ENCODE assay signal across 13 cellular contexts in the genomic region with DNA sequence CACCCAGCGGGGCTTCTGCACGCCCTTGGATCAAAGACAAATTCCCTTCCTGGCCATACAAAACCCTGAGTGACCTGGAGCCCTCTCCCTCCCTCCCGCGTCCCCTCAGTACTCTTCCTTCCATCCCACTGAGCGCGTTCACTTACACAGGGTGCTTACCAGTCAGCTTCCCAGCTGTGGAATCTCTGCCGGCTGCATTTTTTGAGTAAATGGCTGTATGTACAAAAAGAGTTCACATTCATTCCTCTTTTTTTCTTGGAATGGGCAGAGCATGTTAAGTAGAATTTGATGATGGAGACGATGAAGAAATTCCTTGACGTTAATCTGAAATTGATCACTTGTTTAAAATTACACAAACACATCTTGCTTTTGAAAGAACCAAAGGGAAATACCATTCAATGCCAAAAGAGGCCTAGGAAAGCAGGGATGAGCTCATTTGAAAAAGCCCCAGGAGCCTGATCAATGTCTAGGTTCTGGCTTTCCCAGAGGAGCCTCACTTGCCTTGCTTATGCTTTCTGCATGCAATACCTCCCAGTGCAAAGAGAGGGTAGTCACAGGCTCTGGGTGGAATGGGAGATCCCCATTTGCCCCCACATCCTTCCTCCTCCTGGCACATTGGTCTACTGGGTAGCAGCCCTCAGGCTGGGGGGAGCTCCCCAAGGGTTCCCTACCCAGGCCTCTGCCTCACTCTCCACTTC. TPM values are rescaled to one million over a fixed set of nuclear protein-coding genes. Genes with fewer than 3 reads are reported as not detected.
DNase-seq lines count a peak whose midpoint lies in the region; ATAC-seq and TF ChIP-seq lines count a peak whose summit lies in the region.
"Had no signal": no experiment of that assay in that cellular context is flagged by ENCODE, and none has a peak within 500 bp of the region (broad histone marks: within the 10 kb centered on the region; RNA-seq: fewer than 3 reads in every experiment).

No MANE protein-coding gene starts in this region.

- no peaks in the 10 kb centered on the region for H3K36me3 ChIP-seq in esophagus squamous epithelium
- H3K36me3 ChIP-seq: pancreas had no signal

- POLR2A ChIA-PET in MCF 10A (lab: Yijun Ruan, JAX), result no interaction called here

- peaks cover 0 to 24% (median 3%) of the 10 kb centered on the region in 3 donors for H3K4me1 ChIP-seq in esophagus squamous epithelium
- H3K4me1 ChIP-seq: pancreas had no signal

- ATAC-seq in activated naive CD8-positive, alpha-beta T cell treated with anti-CD3 and anti-CD28 coated beads, Interleukin-2, amount 50 U/mL, for 24 hours, result peak; percentile 68
- peak; percentile 50 to 88 (median 56) for ATAC-seq in natural killer cell
- no peak for ATAC-seq in HG02938 (IDR thresholded peaks at IDR 0.05; ENCODE audit: unreplicated experiment)
- ATAC-seq in GM19397 (IDR thresholded peaks at IDR 0.05; ENCODE audit: unreplicated experiment), result no peak

- TF ChIP-seq CTCF in esophagus squamous epithelium (IDR thresholded peaks at IDR 0.05) (no peak), natural killer cell (IDR thresholded peaks at IDR 0.05) (no peak), MCF 10A (IDR thresholded peaks at IDR 0.05; ENCODE audit: unreplicated experiment) (no peak)

- no peaks in the 10 kb centered on the region for H3K9me3 Mint-ChIP-seq in activated naive CD8-positive, alpha-beta T cell treated with anti-CD3 and anti-CD28 coated beads, Interleukin-2, amount 50 U/mL, for 24 hours
- H3K9me3 Mint-ChIP-seq in activated naive CD8-positive, alpha-beta T cell treated with anti-CD3 and anti-CD28 coated beads for 36 hours, result no peaks in the 10 kb centered on the region
- H3K9me3 Mint-ChIP-seq in natural killer cell, result no peaks in the 10 kb centered on the region
- H3K9me3 Mint-ChIP-seq in MCF 10A (ENCODE audit: unreplicated experiment), result no peaks in the 10 kb centered on the region

- H3K4me3 Mint-ChIP-seq in activated naive CD8-positive, alpha-beta T cell treated with anti-CD3 and anti-CD28 coated beads, Interleukin-2, amount 50 U/mL, for 24 hours, result no peak overlapping the region
- H3K4me3 Mint-ChIP-seq in activated naive CD8-positive, alpha-beta T cell treated with anti-CD3 and anti-CD28 coated beads for 36 hours, result no peak overlapping the region
- H3K4me3 Mint-ChIP-seq in natural killer cell, result no peak overlapping the region
- H3K4me3 Mint-ChIP-seq in MCF 10A (ENCODE audit: unreplicated experiment), result no peak overlapping the region

- no peak overlapping the region for H3K27ac Mint-ChIP-seq in activated naive CD8-positive, alpha-beta T cell treated with anti-CD3 and anti-CD28 coated beads, Interleukin-2, amount 50 U/mL, for 24 hours
- H3K27ac Mint-ChIP-seq in activated naive CD8-positive, alpha-beta T cell treated with anti-CD3 and anti-CD28 coated beads for 36 hours, result no peak overlapping the region
- no peak overlapping the region for H3K27ac Mint-ChIP-seq in natural killer cell
- H3K27ac Mint-ChIP-seq in MCF 10A (ENCODE audit: low read depth, unreplicated experiment), result no peak overlapping the region

- no peaks in the 10 kb centered on the region for H3K36me3 Mint-ChIP-seq in activated naive CD8-positive, alpha-beta T cell treated with anti-CD3 and anti-CD28 coated beads, Interleukin-2, amount 50 U/mL, for 24 hours (ENCODE audit: low read depth)
- no peaks in the 10 kb centered on the region for H3K36me3 Mint-ChIP-seq in activated naive CD8-positive, alpha-beta T cell treated with anti-CD3 and anti-CD28 coated beads for 36 hours
- H3K36me3 Mint-ChIP-seq in natural killer cell, result no peaks in the 10 kb centered on the region
- no peaks in the 10 kb centered on the region for H3K36me3 Mint-ChIP-seq in MCF 10A (ENCODE audit: insufficient read depth, unreplicated experiment)

- TF ChIP-seq POLR2A in esophagus squamous epithelium (IDR thresholded peaks at IDR 0.05), result no peak

- no peaks in the 10 kb centered on the region for H3K9me3 ChIP-seq in esophagus squamous epithelium
- H3K9me3 ChIP-seq: A549, pancreas had no signal

- DNase-seq in activated naive CD8-positive, alpha-beta T cell treated with anti-CD3 and anti-CD28 coated beads, Interleukin-2, amount 50 U/mL, for 24 hours, result no peak
- DNase-seq in activated naive CD8-positive, alpha-beta T cell treated with anti-CD3 and anti-CD28 coated beads for 36 hours, result no peak
- DNase-seq in esophagus squamous epithelium (lab: John Stamatoyannopoulos, UW), result no peak
- no peak for DNase-seq in natural killer cell
- no peak for DNase-seq in C1 segment of cervical spinal cord (lab: John Stamatoyannopoulos, UW)
- DNase-seq in MCF 10A (ENCODE audit: unreplicated experiment), result no peak
- DNase-seq: amygdala, MM.1S, NCI-H345 had no signal

- CTCF ChIA-PET in MCF 10A (lab: Yijun Ruan, JAX), result no interaction called here

- H3K4me3 ChIP-seq in esophagus squamous epithelium, result no peak overlapping the region
- H3K4me3 ChIP-seq: A549, pancreas had no signal

- intact Hi-C loops in esophagus squamous epithelium (cut with DNase I), result no loop called here
- intact Hi-C loops in natural killer cell (cut with micrococcal nuclease), result no loop called here
- intact Hi-C loops in MCF 10A (cut with micrococcal nuclease), result no loop called here

- no TSS peak for BruUV-seq in MCF 10A (replicated peaks; lab: Mats Ljungman, UMichigan)

- WGBS in esophagus squamous epithelium, 2 donors, result 48 to 77% methylated on average over 8 to 9 of the region's 9 CpGs

- peak overlapping the region; percentile 26 to 76 (median 70) for H3K27ac ChIP-seq in esophagus squamous epithelium
- H3K27ac ChIP-seq: pancreas had no signal

- H3K27me3 Mint-ChIP-seq in activated naive CD8-positive, alpha-beta T cell treated with anti-CD3 and anti-CD28 coated beads, Interleukin-2, amount 50 U/mL, for 24 hours, result peaks cover 6% of the 10 kb centered on the region
- H3K27me3 Mint-ChIP-seq in activated naive CD8-positive, alpha-beta T cell treated with anti-CD3 and anti-CD28 coated beads for 36 hours, result no peaks in the 10 kb centered on the region
- H3K27me3 Mint-ChIP-seq in natural killer cell (ENCODE audit: low read depth in 2 of 2) (peaks cover 3 to 10% of the 10 kb centered on the region in 2 donors), MCF 10A (ENCODE audit: insufficient read depth, unreplicated experiment) (no peaks in the 10 kb centered on the region)

- H3K4me1 Mint-ChIP-seq in activated naive CD8-positive, alpha-beta T cell treated with anti-CD3 and anti-CD28 coated beads, Interleukin-2, amount 50 U/mL, for 24 hours, result peaks cover 6% of the 10 kb centered on the region
- peaks cover 8% of the 10 kb centered on the region for H3K4me1 Mint-ChIP-seq in activated naive CD8-positive, alpha-beta T cell treated with anti-CD3 and anti-CD28 coated beads for 36 hours
- H3K4me1 Mint-ChIP-seq in natural killer cell, result peaks cover 5 to 7% of the 10 kb centered on the region in 2 donors
- peaks cover 13% of the 10 kb centered on the region for H3K4me1 Mint-ChIP-seq in MCF 10A (ENCODE audit: insufficient read depth, unreplicated experiment)

- H3K27me3 ChIP-seq in esophagus squamous epithelium, result no peaks in the 10 kb centered on the region
- H3K27me3 ChIP-seq: pancreas had no signal

RNA-seq across cellular contexts. Expression of gene SMAD7, which starts 12.2 kb away (rescaled TPM):
- 1 to 10 TPM; 9.0 to 9.4 TPM for total RNA-seq in activated naive CD8-positive, alpha-beta T cell treated with anti-CD3 and anti-CD28 coated beads for 36 hours
- total RNA-seq in esophagus squamous epithelium (10 to 100 TPM in 2 of 4 donors, 1 to 10 TPM in 2; 4.2 to 26.5 (median 9.0) TPM), natural killer cell (100 to 1,000 TPM; 127 to 204 (median 182) TPM), MCF 10A (2022) (9.8 and 12.3 TPM in 2 replicates)

Comparison
In these comparisons a context has a peak if more than half of its experiments do, and no peak if none do; other contexts are left out.
1. ATAC-seq: peak in activated naive CD8-positive, alpha-beta T cell treated with anti-CD3 and anti-CD28 coated beads, Interleukin-2, amount 50 U/mL, for 24 hours (single experiment) and natural killer cell (3 of 3); none in HG02938 (single experiment) and GM19397 (single experiment).